In genomic region chr10:5832946-5833345, GRCh38 we compare ENCODE assay signal across 20 cellular contexts. TPM values are rescaled to one million over a fixed set of nuclear protein-coding genes. Genes with fewer than 3 reads are reported as not detected.
DNase-seq lines count a peak whose midpoint lies in the region; ATAC-seq lines count a peak whose summit lies in the region.
"Had no signal": no experiment of that assay in that cellular context is flagged by ENCODE, and none has a peak within 500 bp of the region (broad histone marks: within the 10 kb centered on the region; RNA-seq: fewer than 3 reads in every experiment).

No MANE protein-coding gene starts in this region.

- H3K9me3 ChIP-seq in esophagus (ENCODE audit: control insufficient read depth in 2 of 2, insufficient read depth in 1 of 2, low read depth in 1 of 2, low read length in 1 of 2) (no peaks in the 10 kb centered on the region), mucosa of rectum (ENCODE audit: control insufficient read depth in 2 of 2, low read length in 2 of 2) (no peaks in the 10 kb centered on the region)

- H3K36me3 ChIP-seq in esophagus (ENCODE audit: control insufficient read depth in 2 of 2, insufficient read depth in 2 of 2, low read length in 1 of 2) (no peaks in the 10 kb centered on the region), mucosa of rectum (ENCODE audit: control insufficient read depth in 2 of 2, insufficient read depth in 2 of 2, low read length in 2 of 2) (no peaks in the 10 kb centered on the region)

- intact Hi-C loops in Right ventricle myocardium superior (cut with DNase I), result no loop called here
- intact Hi-C loops in left ventricle myocardium superior (cut with micrococcal nuclease), result no loop called here

- H3K27ac ChIP-seq in esophagus (ENCODE audit: low read depth in 2 of 2, low read length in 1 of 2) (peak overlapping the region; percentile 31 to 49), mucosa of rectum (ENCODE audit: low read depth in 2 of 2, low read length in 2 of 2) (no peak overlapping the region)
- H3K27ac ChIP-seq: parathyroid adenoma, SK-N-MC had no signal

- no peak overlapping the region for H3K9ac ChIP-seq in mucosa of rectum (ENCODE audit: low read depth in 1 of 2, low read length in 2 of 2)
- H3K9ac ChIP-seq: parathyroid adenoma had no signal

- WGBS in esophagus, 2 donors, result 55 to 61% methylated on average over 13 of the region's 13 CpGs

- H3K4me1 ChIP-seq in esophagus (ENCODE audit: control insufficient read depth in 2 of 2, insufficient read depth in 2 of 2, low read length in 1 of 2) (peaks cover 0 to 3% of the 10 kb centered on the region in 2 donors), mucosa of rectum (ENCODE audit: control insufficient read depth in 2 of 2, insufficient read depth in 2 of 2, low read length in 2 of 2) (peaks cover 0 to 4% of the 10 kb centered on the region in 2 donors)
- H3K4me1 ChIP-seq: parathyroid adenoma had no signal

- no peak overlapping the region for H3K4me3 ChIP-seq in esophagus (ENCODE audit: low read depth in 1 of 2, low read length in 2 of 2)
- H3K4me3 ChIP-seq in mucosa of rectum (ENCODE audit: low read length in 2 of 2), result peak overlapping the region; percentile 41 to 45
- H3K4me3 ChIP-seq: SK-N-MC had no signal

- DNase-seq in Right ventricle myocardium superior, result no peak
- DNase-seq in left ventricle myocardium superior, result no peak
- peak; percentile 77 for DNase-seq in ureter (ENCODE audit: low spot score)
- DNase-seq in 8988T, result no peak
- DNase-seq in GM03348 (ENCODE audit: low spot score), result no peak
- DNase-seq: activated CD4-positive, alpha-beta T cell treated with anti-CD3 and anti-CD28 coated beads for 4 hours; activated naive CD4-positive, alpha-beta T cell treated with anti-CD3 and anti-CD28 coated beads, Interleukin-2, amount 10 ng/mL, durations not matched to agents 7 days and 5 days; caudate nucleus; DMS79; glutamatergic neuron; Karpas-422; NCI-H1694 treated with DMSO at 0.1 percent for 48 hours; NCI-H526 treated with DMSO at 0.1 percent for 48 hours; right cardiac atrium had no signal

- H3K27me3 ChIP-seq in esophagus (ENCODE audit: control insufficient read depth in 1 of 2, insufficient read depth in 2 of 2, low read length in 2 of 2), result no peaks in the 10 kb centered on the region
- H3K27me3 ChIP-seq in mucosa of rectum (ENCODE audit: control insufficient read depth in 2 of 2, insufficient read depth in 2 of 2, low read length in 2 of 2), result no peaks in the 10 kb centered on the region

- ATAC-seq in Right ventricle myocardium superior (ENCODE audit: poor library complexity), result peak; percentile 49
- ATAC-seq in left ventricle myocardium superior, result no peak
- ATAC-seq in GM18502 (IDR thresholded peaks at IDR 0.05; ENCODE audit: poor library complexity, unreplicated experiment), result no peak
- ATAC-seq: natural killer cell treated with Interleukin-12 subunit alpha and Interleukin-12 subunit beta and Interleukin-15 and Interleukin-18, amount 100 ng/mL, for 72 hours had no signal

RNA-seq across cellular contexts. Expression of gene GDI2, which starts 19.7 kb away (rescaled TPM):
- total RNA-seq in Right ventricle myocardium superior (101 TPM), left ventricle myocardium superior (107 TPM), ureter (193 TPM)
- 100 to 1,000 TPM in 1 of 2 donors, 10 to 100 TPM in 1; 58.2 to 109 TPM for polyA plus RNA-seq in esophagus

RNA-seq across cellular contexts. Expression of gene ANKRD16, which starts 56.7 kb away (rescaled TPM):
- 2.4 TPM for total RNA-seq in Right ventricle myocardium superior
- total RNA-seq in left ventricle myocardium superior, result 3.8 TPM
- 1 to 10 TPM; 4.3 to 4.7 TPM for polyA plus RNA-seq in esophagus
- 10.2 TPM for total RNA-seq in ureter

RNA-seq across cellular contexts. Expression of gene FBH1, which starts 57.1 kb away (rescaled TPM):
- total RNA-seq in Right ventricle myocardium superior (83.0 TPM), left ventricle myocardium superior (78.7 TPM), ureter (70.8 TPM)
- polyA plus RNA-seq in esophagus, result 10 to 100 TPM; 25.4 to 34.4 TPM

Comparison
In these comparisons a context has a peak if more than half of its experiments do, and no peak if none do; other contexts are left out.
1. H3K27ac ChIP-seq: peak in esophagus (2 of 2); none in mucosa of rectum (0 of 2).
2. H3K4me3 ChIP-seq: peak in mucosa of rectum (2 of 2); none in esophagus (0 of 2).